8 cellular contexts compared by ENCODE assay signal in the genomic region with DNA sequence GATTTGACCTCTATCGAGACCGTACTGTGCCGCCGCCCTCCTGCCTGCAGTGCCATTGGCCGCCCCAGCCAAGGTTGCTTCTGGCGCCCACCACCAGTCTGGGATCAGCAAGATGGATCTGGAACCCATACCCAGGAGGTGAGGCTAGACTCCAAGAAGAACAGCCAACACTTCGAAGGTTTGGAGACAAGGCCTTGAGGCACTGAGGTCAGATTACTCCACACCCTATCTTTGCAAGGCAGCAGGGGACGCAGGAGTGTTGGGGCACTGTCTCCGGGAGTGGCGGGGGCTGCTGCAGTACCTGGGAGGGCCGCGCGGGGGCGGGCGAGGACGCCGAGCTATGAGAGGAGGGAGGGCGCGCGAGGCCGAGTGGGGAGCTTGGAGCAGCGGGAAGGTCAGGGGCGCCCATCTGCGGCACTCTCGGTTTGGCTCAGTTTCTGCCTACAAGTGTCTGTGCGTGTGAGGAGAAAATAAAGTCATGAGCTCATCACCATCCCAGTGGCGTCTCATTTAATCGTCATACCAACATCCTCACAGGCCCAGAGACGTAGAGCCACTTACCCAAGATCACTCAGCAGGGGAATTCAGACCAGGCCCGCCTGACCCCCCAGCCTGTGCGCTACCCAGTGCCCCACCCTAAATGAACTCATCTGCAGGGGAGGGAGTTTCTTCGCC. TPM values are rescaled to one million over a fixed set of nuclear protein-coding genes. Genes with fewer than 3 reads are reported as not detected.
A peak's percentile ranks its signal among the peaks of the same experiment; 100 is the strongest.
DNase-seq lines count a peak whose midpoint lies in the region; ATAC-seq and TF ChIP-seq lines count a peak whose summit lies in the region.

No MANE protein-coding gene starts in this region.

- no peak overlapping the region for H3K4me3 ChIP-seq in NT2/D1 (ENCODE audit: insufficient read length, low read depth)
- no peak overlapping the region for H3K4me3 ChIP-seq in epithelial cell of esophagus (ENCODE audit: low read length)

- no peaks in the 10 kb centered on the region for H3K9me3 ChIP-seq in NT2/D1 (ENCODE audit: insufficient read depth, low read length)

- no peaks in the 10 kb centered on the region for H3K36me3 ChIP-seq in NT2/D1 (ENCODE audit: insufficient read depth, insufficient read length, low read length)

- H3K4me3 Mint-ChIP-seq in naive thymus-derived CD8-positive, alpha-beta T cell: peak overlapping the region in 6 of 10 donors; percentile 33 to 58 (median 46)

- H3K36me3 Mint-ChIP-seq in naive thymus-derived CD8-positive, alpha-beta T cell: no peaks in the 10 kb centered on the region

- no peak overlapping the region for H3K27ac Mint-ChIP-seq in naive thymus-derived CD8-positive, alpha-beta T cell

- peak; percentile 47 for ATAC-seq in HG03060 (IDR thresholded peaks at IDR 0.05; ENCODE audit: low read depth, unreplicated experiment)
- peak; percentile 98 to 99 for ATAC-seq in naive thymus-derived CD8-positive, alpha-beta T cell

- TF ChIP-seq CTCF in epithelial cell of esophagus (IDR thresholded peaks at IDR 0.05; ENCODE audit: insufficient read depth, low read depth, low read length, missing control alignments): peak; percentile 64

- POLR2A ChIA-PET in naive thymus-derived CD8-positive, alpha-beta T cell (lab: Charles Lee): interaction anchor here (0.5 kb wide), 1 partner anchor 276 kb away, joined by 8 read pairs; no protein-coding TSS in a partner anchor

- no peak overlapping the region for H3K9ac ChIP-seq in NT2/D1 (ENCODE audit: insufficient read length, low read depth)

- peaks cover 5% of the 10 kb centered on the region for H3K27me3 ChIP-seq in NT2/D1 (ENCODE audit: insufficient read depth, insufficient read length)

- peaks cover 3 to 13% (median 9%) of the 10 kb centered on the region in 4 donors for H3K4me1 Mint-ChIP-seq in naive thymus-derived CD8-positive, alpha-beta T cell

- no peaks in the 10 kb centered on the region for H3K9me3 Mint-ChIP-seq in naive thymus-derived CD8-positive, alpha-beta T cell

- no peaks in the 10 kb centered on the region for H3K4me1 ChIP-seq in NT2/D1 (ENCODE audit: insufficient read depth, insufficient read length)

- peak; percentile 20 for DNase-seq in NCI-H146 (lab: John Stamatoyannopoulos, UW)
- DNase-seq in NCI-H146 treated with DMSO at 0.1 percent for 48 hours (lab: John Stamatoyannopoulos, UW; ENCODE audit: unreplicated experiment): no peak
- peak; percentile 51 for DNase-seq in NT2/D1 (ENCODE audit: low read depth, low spot score)
- DNase-seq in activated CD8-positive, alpha-beta memory T cell treated with anti-CD3 and anti-CD28 coated beads, Interleukin-2, amount 50 U/mL, for 24 hours (ENCODE audit: extremely low read depth): peak; percentile 43
- peak; percentile 36 for DNase-seq in epithelial cell of esophagus (ENCODE audit: low read depth)
- DNase-seq in naive thymus-derived CD8-positive, alpha-beta T cell: peak; percentile 61 to 84 (median 78)
- DNase-seq in stimulated activated naive CD4-positive, alpha-beta T cell treated with Interleukin-2 at 50 U/mL for 16 hours (lab: John Stamatoyannopoulos, UW): peak; percentile 71

- peaks cover 0 to 21% (median 4%) of the 10 kb centered on the region in 5 donors for H3K27me3 Mint-ChIP-seq in naive thymus-derived CD8-positive, alpha-beta T cell

RNA-seq across cellular contexts. Expression of gene PSD2, which starts 20.5 kb away (rescaled TPM):
- under 1 TPM; 0.08 to 0.19 TPM for total RNA-seq in naive thymus-derived CD8-positive, alpha-beta T cell
- under 1 TPM in 1 of 3 donors, not detected in 2; 0.08 TPM for polyA plus RNA-seq in naive thymus-derived CD8-positive, alpha-beta T cell
